ENCODE assay signal across 8 cellular contexts in genomic region chr22:29306175-29306829, GRCh38. TPM values are rescaled to one million over a fixed set of nuclear protein-coding genes. Genes with fewer than 3 reads are reported as not detected.
A peak's percentile ranks its signal among the peaks of the same experiment; 100 is the strongest.
DNase-seq lines count a peak whose midpoint lies in the region; ATAC-seq and TF ChIP-seq lines count a peak whose summit lies in the region.

GAS2L1 (plus strand) TSS chr22:29306650; CDS start chr22:29308106, 1,456 bp downstream.

- H3K36me3 Mint-ChIP-seq in activated T-helper 1 cell treated with anti-CD3 and anti-CD28 coated beads, Interleukin-12 subunit alpha, Interleukin-12 subunit beta, Interleukin-2, Interleukin-4 antibody, amounts not matched to agents 30 ng/mL and 10 ng/mL and 1 ng/mL, durations not matched to agents 14 hours and 24 hours and 36 hours (ENCODE audit: low read depth) = peaks cover 2% of the 10 kb centered on the region

- no peak for TF ChIP-seq EP300 in transverse colon (IDR thresholded peaks at IDR 0.05; ENCODE audit: low read depth)

- TF ChIP-seq POLR2A in transverse colon (IDR thresholded peaks at IDR 0.05) = no peak

- DNase-seq in Ammon's horn (ENCODE audit: low spot score) (peak; percentile 83), GM19238 (ENCODE audit: insufficient read length, low spot score) (peak; percentile 66), NCI-H69 (lab: John Stamatoyannopoulos, UW) (peak; percentile 94), fibroblast of pulmonary artery (ENCODE audit: low read depth) (peak; percentile 85), myocyte (ENCODE audit: low read depth) (peak; percentile 85), transverse colon (peak; percentile 89)
- peak; percentile 37 for DNase-seq in activated T-helper 1 cell treated with anti-CD3 and anti-CD28 coated beads, Interleukin-12 subunit alpha, Interleukin-12 subunit beta, Interleukin-2, Interleukin-4 antibody, amounts not matched to agents 30 ng/mL and 10 ng/mL and 1 ng/mL, durations not matched to agents 14 hours and 24 hours and 36 hours (ENCODE audit: low spot score)

- in situ Hi-C loops in transverse colon (cut with MboI; ENCODE audit: low pct_ligation_motif_present in 1 of 4, low pct_unique_long_range_greater_than_20kb in 1 of 4, low sequenced_read_pairs in 3 of 4) = no loop called here

- 1% methylated on average over 37 of the region's 40 CpGs; no CpG with 5 or more reads in 1 of the 2 donors for WGBS in transverse colon (ENCODE audit: low coverage in 1 of 2), 2 donors

- H3K27ac ChIP-seq in transverse colon = peak within 1 kb of the TSS; percentile 84 to 96 (median 90)

- peak within 1 kb of the TSS; percentile 81 for H3K4me3 Mint-ChIP-seq in activated T-helper 1 cell treated with anti-CD3 and anti-CD28 coated beads, Interleukin-12 subunit alpha, Interleukin-12 subunit beta, Interleukin-2, Interleukin-4 antibody, amounts not matched to agents 30 ng/mL and 10 ng/mL and 1 ng/mL, durations not matched to agents 14 hours and 24 hours and 36 hours

- H3K27me3 ChIP-seq in transverse colon = no peaks in the 10 kb centered on the region

- TF ChIP-seq CTCF in fibroblast of pulmonary artery (IDR thresholded peaks at IDR 0.05; ENCODE audit: low read length, missing control alignments) = peak; percentile 60
- TF ChIP-seq CTCF in transverse colon (IDR thresholded peaks at IDR 0.05) = peak; percentile 61 to 74 (median 70)

- H3K27ac Mint-ChIP-seq in activated T-helper 1 cell treated with anti-CD3 and anti-CD28 coated beads, Interleukin-12 subunit alpha, Interleukin-12 subunit beta, Interleukin-2, Interleukin-4 antibody, amounts not matched to agents 30 ng/mL and 10 ng/mL and 1 ng/mL, durations not matched to agents 14 hours and 24 hours and 36 hours = peak within 1 kb of the TSS; percentile 58

- H3K9me3 Mint-ChIP-seq in activated T-helper 1 cell treated with anti-CD3 and anti-CD28 coated beads, Interleukin-12 subunit alpha, Interleukin-12 subunit beta, Interleukin-2, Interleukin-4 antibody, amounts not matched to agents 30 ng/mL and 10 ng/mL and 1 ng/mL, durations not matched to agents 14 hours and 24 hours and 36 hours = no peaks in the 10 kb centered on the region

- H3K4me1 Mint-ChIP-seq in activated T-helper 1 cell treated with anti-CD3 and anti-CD28 coated beads, Interleukin-12 subunit alpha, Interleukin-12 subunit beta, Interleukin-2, Interleukin-4 antibody, amounts not matched to agents 30 ng/mL and 10 ng/mL and 1 ng/mL, durations not matched to agents 14 hours and 24 hours and 36 hours (ENCODE audit: low read depth) = no peaks in the 10 kb centered on the region

- ATAC-seq in HG02759 (IDR thresholded peaks at IDR 0.05; ENCODE audit: unreplicated experiment) = no peak

- H3K9me3 ChIP-seq in transverse colon = no peaks in the 10 kb centered on the region

- intact Hi-C loops in activated T-helper 1 cell treated with anti-CD3 and anti-CD28 coated beads, Interleukin-12 subunit alpha, Interleukin-12 subunit beta, Interleukin-2, Interleukin-4 antibody, amounts not matched to agents 30 ng/mL and 10 ng/mL and 1 ng/mL, durations not matched to agents 14 hours and 24 hours and 36 hours (cut with micrococcal nuclease) = loop anchor here (2.0 to 5.0 kb wide), 2 partner anchors 36 to 81 kb away; partner anchors contain the start of gene AP1B1
- intact Hi-C loops in transverse colon (cut with DNase I; ENCODE audit: low total_unique reads) = no loop called here

- peaks cover 4% of the 10 kb centered on the region for H3K27me3 Mint-ChIP-seq in activated T-helper 1 cell treated with anti-CD3 and anti-CD28 coated beads, Interleukin-12 subunit alpha, Interleukin-12 subunit beta, Interleukin-2, Interleukin-4 antibody, amounts not matched to agents 30 ng/mL and 10 ng/mL and 1 ng/mL, durations not matched to agents 14 hours and 24 hours and 36 hours (ENCODE audit: insufficient read depth)

- peaks cover 33 to 61% (median 53%) of the 10 kb centered on the region in 4 donors for H3K4me1 ChIP-seq in transverse colon

- H3K4me3 ChIP-seq in fibroblast of pulmonary artery (replicated peaks; ENCODE audit: low read depth, low read length) (peak within 1 kb of the TSS; percentile 75), transverse colon (peak within 1 kb of the TSS; percentile 63 to 91 (median 78))

- H3K36me3 ChIP-seq in transverse colon = no peaks in the 10 kb centered on the region

RNA-seq across cellular contexts. Expression of gene GAS2L1, which starts in this region (rescaled TPM):
- 2.6 and 3.2 TPM in 2 replicates for total RNA-seq in activated T-helper 1 cell treated with anti-CD3 and anti-CD28 coated beads, Interleukin-12 subunit alpha, Interleukin-12 subunit beta, Interleukin-2, Interleukin-4 antibody, amounts not matched to agents 30 ng/mL and 10 ng/mL and 1 ng/mL, durations not matched to agents 14 hours and 24 hours and 36 hours
- 20.4 and 34.9 TPM in 2 replicates for total RNA-seq in myocyte
- 29.4 TPM for polyA plus RNA-seq in myocyte (2012)
- 10 to 100 TPM; 21.1 to 81.0 (median 43.6) TPM for total RNA-seq in transverse colon

Comparison
In these comparisons a context has a peak if more than half of its experiments do, and no peak if none do; other contexts are left out.
1. DNase-seq: peak in every context shown above with its lines; median percentile 94 in NCI-H69; 89 in transverse colon; 85 in fibroblast of pulmonary artery; 85 in myocyte; 83 in Ammon's horn; 66 in GM19238; 37 in activated T-helper 1 cell treated with anti-CD3 and anti-CD28 coated beads, Interleukin-12 subunit alpha, Interleukin-12 subunit beta, Interleukin-2, Interleukin-4 antibody, amounts not matched to agents 30 ng/mL and 10 ng/mL and 1 ng/mL, durations not matched to agents 14 hours and 24 hours and 36 hours.